ENCODE assay signal across 8 cellular contexts in genomic region chr6:33412140-33413009, GRCh38. TPM values are rescaled to one million over a fixed set of nuclear protein-coding genes. Genes with fewer than 3 reads are reported as not detected.
A peak's percentile ranks its signal among the peaks of the same experiment; 100 is the strongest.
DNase-seq lines count a peak whose midpoint lies in the region; ATAC-seq and TF ChIP-seq lines count a peak whose summit lies in the region.
"Had no signal": no experiment of that assay in that cellular context is flagged by ENCODE, and none has a peak within 500 bp of the region (broad histone marks: within the 10 kb centered on the region; RNA-seq: fewer than 3 reads in every experiment).

No MANE protein-coding gene starts in this region.

- peaks cover 56% of the 10 kb centered on the region for H3K36me3 Mint-ChIP-seq in CD8-positive, alpha-beta T cell
- peaks cover 57% of the 10 kb centered on the region for H3K36me3 Mint-ChIP-seq in activated CD8-positive, alpha-beta T cell treated with anti-CD3 and anti-CD28 coated beads, Interleukin-2, amount 10 ng/mL, durations not matched to agents 7 days and 5 days (ENCODE audit: low read depth)
- no peaks in the 10 kb centered on the region for H3K36me3 Mint-ChIP-seq in natural killer cell

- CTCF ChIA-PET in CD8-positive, alpha-beta T cell (lab: Charles Lee): interaction anchor here (1.0 to 1.8 kb wide), 2 partner anchors 13 to 17 kb away, joined by 3 to 5 read pairs; no protein-coding TSS in a partner anchor
- CTCF ChIA-PET in activated CD8-positive, alpha-beta T cell treated with anti-CD3 and anti-CD28 coated beads, Interleukin-2, amount 10 ng/mL, durations not matched to agents 7 days and 5 days (lab: Charles Lee): interaction anchor here (1.2 kb wide), 1 partner anchor 95 kb away, joined by 3 read pairs; the partner anchor contains the start of gene ZBTB22

- no peak for DNase-seq in CD8-positive, alpha-beta T cell
- DNase-seq in activated CD8-positive, alpha-beta T cell treated with anti-CD3 and anti-CD28 coated beads, Interleukin-2, amount 10 ng/mL, durations not matched to agents 7 days and 5 days: no peak
- no peak for DNase-seq in natural killer cell
- no peak for DNase-seq in GM13976 (ENCODE audit: low spot score)
- DNase-seq in NOMO-1 (lab: John Stamatoyannopoulos, UW; ENCODE audit: unreplicated experiment in 2 of 2): no peak
- DNase-seq: RPMI8226 had no signal

- peak overlapping the region; percentile 96 for H3K27ac Mint-ChIP-seq in CD8-positive, alpha-beta T cell
- peak overlapping the region; percentile 59 for H3K27ac Mint-ChIP-seq in activated CD8-positive, alpha-beta T cell treated with anti-CD3 and anti-CD28 coated beads, Interleukin-2, amount 10 ng/mL, durations not matched to agents 7 days and 5 days
- H3K27ac Mint-ChIP-seq in natural killer cell: peak overlapping the region; percentile 100

- no peak overlapping the region for H3K27ac ChIP-seq in CD8-positive, alpha-beta T cell (ENCODE audit: low read depth, low read length)

- H3K9me3 Mint-ChIP-seq in CD8-positive, alpha-beta T cell: no peaks in the 10 kb centered on the region
- no peaks in the 10 kb centered on the region for H3K9me3 Mint-ChIP-seq in activated CD8-positive, alpha-beta T cell treated with anti-CD3 and anti-CD28 coated beads, Interleukin-2, amount 10 ng/mL, durations not matched to agents 7 days and 5 days (ENCODE audit: insufficient read depth)
- H3K9me3 Mint-ChIP-seq in natural killer cell: no peaks in the 10 kb centered on the region

- no peaks in the 10 kb centered on the region for H3K9me3 ChIP-seq in CD8-positive, alpha-beta T cell (ENCODE audit: low read length)
- H3K9me3 ChIP-seq: HAP-1 had no signal

- H3K36me3 ChIP-seq in CD8-positive, alpha-beta T cell (ENCODE audit: insufficient read depth, low read length): peaks cover 22% of the 10 kb centered on the region

- H3K4me1 ChIP-seq in CD8-positive, alpha-beta T cell (ENCODE audit: insufficient read depth, low read length): peaks cover 62% of the 10 kb centered on the region

- intact Hi-C loops in CD8-positive, alpha-beta T cell (cut with DNase I, micrococcal nuclease): loop anchor here (5.0 to 10.0 kb wide), 5 partner anchors 568 to 1288 kb away; partner anchors contain the start of genes GPSM3 (in 2 of the 2), HMGA1 (in 2 of the 2), PBX2 (in 2 of the 2) and ATF6B (in 1 of the 2)
- intact Hi-C loops in natural killer cell (cut with micrococcal nuclease): loop anchor here (5.0 kb wide), 1 partner anchor 210 kb away; the partner anchor contains the start of genes HSD17B8, RXRB and SLC39A7

- H3K27me3 Mint-ChIP-seq in CD8-positive, alpha-beta T cell (ENCODE audit: low read depth): no peaks in the 10 kb centered on the region
- no peaks in the 10 kb centered on the region for H3K27me3 Mint-ChIP-seq in activated CD8-positive, alpha-beta T cell treated with anti-CD3 and anti-CD28 coated beads, Interleukin-2, amount 10 ng/mL, durations not matched to agents 7 days and 5 days (ENCODE audit: low read depth)
- no peaks in the 10 kb centered on the region for H3K27me3 Mint-ChIP-seq in natural killer cell (ENCODE audit: low read depth in 2 of 2)

- no peak for TF ChIP-seq CTCF in CD8-positive, alpha-beta T cell (IDR thresholded peaks at IDR 0.05)
- TF ChIP-seq CTCF in natural killer cell (IDR thresholded peaks at IDR 0.05) (no peak), GM13976 (IDR thresholded peaks at IDR 0.05; ENCODE audit: borderline replicate concordance, control extremely low read depth, extremely low read depth, insufficient read depth, missing control alignments) (no peak)

- POLR2A ChIA-PET in CD8-positive, alpha-beta T cell (lab: Charles Lee): interaction anchor here (1.1 to 1.4 kb wide), 4 partner anchors 13 to 140 kb away, joined by 3 to 4 read pairs (median 4); partner anchors contain the start of genes RPS18, VPS52 and ZBTB9
- POLR2A ChIA-PET in activated CD8-positive, alpha-beta T cell treated with anti-CD3 and anti-CD28 coated beads, Interleukin-2, amount 10 ng/mL, durations not matched to agents 7 days and 5 days (lab: Charles Lee): interaction anchor here (0.7 to 1.3 kb wide), 2 partner anchors 158 to 168 kb away, joined by 3 read pairs; partner anchors contain the start of gene BAK1

- H3K27me3 ChIP-seq in CD8-positive, alpha-beta T cell (ENCODE audit: insufficient read depth, low read length): no peaks in the 10 kb centered on the region

- H3K4me1 Mint-ChIP-seq in CD8-positive, alpha-beta T cell (ENCODE audit: low read depth): peaks cover 63% of the 10 kb centered on the region
- H3K4me1 Mint-ChIP-seq in activated CD8-positive, alpha-beta T cell treated with anti-CD3 and anti-CD28 coated beads, Interleukin-2, amount 10 ng/mL, durations not matched to agents 7 days and 5 days (ENCODE audit: low read depth): peaks cover 58% of the 10 kb centered on the region
- H3K4me1 Mint-ChIP-seq in natural killer cell: peaks cover 59 to 70% of the 10 kb centered on the region in 2 donors

- H3K4me3 ChIP-seq in CD8-positive, alpha-beta T cell (ENCODE audit: low read depth, low read length): peak overlapping the region; percentile 22

- in situ Hi-C loops in GM13976 (cut with MboI; ENCODE audit: low sequenced_read_pairs, unreplicated experiment): no loop called here

- ATAC-seq in CD8-positive, alpha-beta T cell: no peak
- ATAC-seq in activated CD8-positive, alpha-beta T cell treated with anti-CD3 and anti-CD28 coated beads, Interleukin-2, amount 10 ng/mL, durations not matched to agents 7 days and 5 days: no peak
- ATAC-seq in natural killer cell (no peak), GM19023 (IDR thresholded peaks at IDR 0.05; ENCODE audit: unreplicated experiment) (no peak)

- H3K4me3 Mint-ChIP-seq in CD8-positive, alpha-beta T cell: peak overlapping the region; percentile 91
- H3K4me3 Mint-ChIP-seq in activated CD8-positive, alpha-beta T cell treated with anti-CD3 and anti-CD28 coated beads, Interleukin-2, amount 10 ng/mL, durations not matched to agents 7 days and 5 days: peak overlapping the region; percentile 76
- peak overlapping the region; percentile 86 for H3K4me3 Mint-ChIP-seq in natural killer cell

RNA-seq across cellular contexts. Expression of gene PHF1, which starts 1.6 kb away (rescaled TPM):
- 100 to 1,000 TPM; 560 to 588 TPM for total RNA-seq in CD8-positive, alpha-beta T cell
- 10 to 100 TPM; 35.9 to 36.5 TPM for total RNA-seq in activated CD8-positive, alpha-beta T cell treated with anti-CD3 and anti-CD28 coated beads, Interleukin-2, amount 10 ng/mL, durations not matched to agents 7 days and 5 days
- total RNA-seq in natural killer cell: 100 to 1,000 TPM; 262 to 392 (median 322) TPM

RNA-seq across cellular contexts. Expression of gene CUTA, which starts 5.5 kb away (rescaled TPM):
- total RNA-seq in CD8-positive, alpha-beta T cell: 100 to 1,000 TPM; 159 to 177 TPM
- total RNA-seq in activated CD8-positive, alpha-beta T cell treated with anti-CD3 and anti-CD28 coated beads, Interleukin-2, amount 10 ng/mL, durations not matched to agents 7 days and 5 days: 100 to 1,000 TPM; 179 to 187 TPM
- 100 to 1,000 TPM; 166 to 186 (median 184) TPM for total RNA-seq in natural killer cell

RNA-seq across cellular contexts. Expression of gene SYNGAP1, which starts 7.5 kb away (rescaled TPM):
- total RNA-seq in CD8-positive, alpha-beta T cell: 10 to 100 TPM; 54.3 to 64.1 TPM
- 10 to 100 TPM; 42.0 to 48.2 TPM for total RNA-seq in activated CD8-positive, alpha-beta T cell treated with anti-CD3 and anti-CD28 coated beads, Interleukin-2, amount 10 ng/mL, durations not matched to agents 7 days and 5 days
- 10 to 100 TPM; 43.5 to 61.6 (median 55.8) TPM for total RNA-seq in natural killer cell

RNA-seq across cellular contexts. Expression of gene KIFC1, which starts 20.8 kb away (rescaled TPM):
- 1 to 10 TPM; 1.6 to 2.1 TPM for total RNA-seq in CD8-positive, alpha-beta T cell
- total RNA-seq in activated CD8-positive, alpha-beta T cell treated with anti-CD3 and anti-CD28 coated beads, Interleukin-2, amount 10 ng/mL, durations not matched to agents 7 days and 5 days: 100 to 1,000 TPM; 175 to 180 TPM
- 1 to 10 TPM; 2.7 to 4.6 (median 3.3) TPM for total RNA-seq in natural killer cell

RNA-seq across cellular contexts. Expression of gene ZBTB9, which starts 42.0 kb away (rescaled TPM):
- total RNA-seq in CD8-positive, alpha-beta T cell: 1 to 10 TPM; 7.1 to 9.5 TPM
- total RNA-seq in activated CD8-positive, alpha-beta T cell treated with anti-CD3 and anti-CD28 coated beads, Interleukin-2, amount 10 ng/mL, durations not matched to agents 7 days and 5 days: 1 to 10 TPM; 7.3 to 9.0 TPM
- total RNA-seq in natural killer cell: 1 to 10 TPM; 3.8 to 5.1 (median 3.9) TPM

Comparison
In these comparisons a context has a peak if more than half of its experiments do, and no peak if none do; other contexts are left out.
1. RNA of gene PHF1, which starts 1.6 kb away (total RNA-seq): 560 to 588 TPM in CD8-positive, alpha-beta T cell and 262 to 392 TPM in natural killer cell; 35.9 to 36.5 TPM in activated CD8-positive, alpha-beta T cell treated with anti-CD3 and anti-CD28 coated beads, Interleukin-2, amount 10 ng/mL, durations not matched to agents 7 days and 5 days; every median in the first group is over 4 times any median in the second.
2. Peak in every context shown above with its lines, with median percentiles within 50 percentile points of each other: H3K27ac Mint-ChIP-seq and H3K4me3 Mint-ChIP-seq.